In the genomic region with DNA sequence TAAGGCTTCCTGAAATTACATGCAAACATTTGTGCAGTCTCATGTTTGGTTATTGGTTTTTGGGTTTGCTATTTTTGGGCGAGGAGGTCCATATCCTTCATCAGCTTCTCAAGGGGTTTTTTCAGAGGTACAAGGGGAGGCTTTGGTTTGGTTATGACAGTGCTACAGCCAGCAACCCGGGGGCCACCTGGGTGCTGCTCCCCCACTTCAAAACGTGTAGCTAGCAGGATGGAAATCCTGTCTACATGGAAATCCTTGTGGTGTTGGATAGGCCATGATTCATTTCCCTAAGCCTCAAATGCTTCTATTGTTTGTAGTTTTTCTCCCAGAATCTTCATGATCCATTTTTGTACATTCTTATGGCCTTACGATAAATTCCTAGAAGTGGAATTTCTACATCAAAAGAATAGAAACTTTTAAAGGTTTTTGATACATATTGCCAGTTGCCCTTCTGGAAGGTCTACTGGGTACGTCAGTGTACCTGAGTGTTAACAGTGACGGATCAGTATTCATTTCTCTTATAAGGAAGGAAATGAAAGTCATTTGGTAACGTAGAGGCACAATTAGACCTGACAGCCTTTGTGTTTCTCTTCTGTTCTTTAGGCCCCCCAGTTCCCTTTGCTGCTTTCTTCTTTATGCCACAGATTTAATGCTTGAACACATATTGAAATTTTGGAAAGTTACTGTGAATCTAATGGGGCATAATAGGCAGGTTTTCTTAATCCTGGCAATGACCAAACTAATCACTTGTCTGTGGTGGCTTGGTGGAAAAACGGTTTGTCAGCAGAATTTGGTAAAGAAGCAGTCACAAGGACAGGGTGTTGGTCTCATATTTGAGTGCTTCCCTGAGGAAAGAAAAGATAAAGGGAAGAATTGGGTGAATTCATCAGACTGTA, we compare ENCODE assay signal across 10 cellular contexts.
A peak's percentile ranks its signal among the peaks of the same experiment; 100 is the strongest.
DNase-seq lines count a peak whose midpoint lies in the region; ATAC-seq and TF ChIP-seq lines count a peak whose summit lies in the region.
"Had no signal": no experiment of that assay in that cellular context is flagged by ENCODE, and none has a peak within 500 bp of the region (broad histone marks: within the 10 kb centered on the region; RNA-seq: fewer than 3 reads in every experiment).

No MANE protein-coding gene starts in this region.

- H3K9me3 Mint-ChIP-seq in activated CD8-positive, alpha-beta T cell treated with anti-CD3 and anti-CD28 coated beads for 36 hours: no peaks in the 10 kb centered on the region
- H3K9me3 Mint-ChIP-seq in activated CD8-positive, alpha-beta T cell treated with anti-CD3 and anti-CD28 coated beads, Interleukin-2, amount 10 ng/mL, durations not matched to agents 7 days and 5 days (ENCODE audit: insufficient read depth): no peaks in the 10 kb centered on the region

- POLR2A ChIA-PET in activated CD8-positive, alpha-beta T cell treated with anti-CD3 and anti-CD28 coated beads for 36 hours (lab: Charles Lee): interaction anchor here (2.0 kb wide), 1 partner anchor 69 kb away, joined by 4 read pairs; a partner anchor contains a TSS
- POLR2A ChIA-PET in activated CD8-positive, alpha-beta T cell treated with anti-CD3 and anti-CD28 coated beads, Interleukin-2, amount 10 ng/mL, durations not matched to agents 7 days and 5 days (lab: Charles Lee): no interaction called here

- H3K27me3 Mint-ChIP-seq in activated CD8-positive, alpha-beta T cell treated with anti-CD3 and anti-CD28 coated beads for 36 hours: no peaks in the 10 kb centered on the region
- H3K27me3 Mint-ChIP-seq in activated CD8-positive, alpha-beta T cell treated with anti-CD3 and anti-CD28 coated beads, Interleukin-2, amount 10 ng/mL, durations not matched to agents 7 days and 5 days (ENCODE audit: low read depth): no peaks in the 10 kb centered on the region

- H3K4me3 ChIP-seq in coronary artery: no peak overlapping the region

- peak overlapping the region in 1 of 2 donors; percentile 59 for H3K27ac ChIP-seq in coronary artery

- intact Hi-C loops in activated CD8-positive, alpha-beta T cell treated with anti-CD3 and anti-CD28 coated beads for 36 hours (cut with micrococcal nuclease): no loop called here

- no peak for TF ChIP-seq CTCF in activated CD8-positive, alpha-beta T cell treated with anti-CD3 and anti-CD28 coated beads for 36 hours (IDR thresholded peaks at IDR 0.05)
- TF ChIP-seq CTCF in coronary artery (IDR thresholded peaks at IDR 0.05): no peak

- peak; percentile 49 for DNase-seq in activated CD8-positive, alpha-beta T cell treated with anti-CD3 and anti-CD28 coated beads for 36 hours
- DNase-seq in activated CD8-positive, alpha-beta T cell treated with anti-CD3 and anti-CD28 coated beads, Interleukin-2, amount 10 ng/mL, durations not matched to agents 7 days and 5 days: no peak
- DNase-seq in ecto neural progenitor cell (ENCODE audit: low spot score): peak; percentile 21
- DNase-seq in stimulated activated naive CD8-positive, alpha-beta T cell treated with anti-CD3 and anti-CD28 coated beads, Interleukin-15, Interleukin-2, amounts not matched to agents 100 U/mL and 50 U/mL, for 24 hours: peak; percentile 50
- DNase-seq in coronary artery (ENCODE audit: low spot score): no peak
- DNase-seq in SHP77 (lab: John Stamatoyannopoulos, UW): no peak
- DNase-seq in OCI-M1 (lab: John Stamatoyannopoulos, UW): no peak
- DNase-seq: AML-193, NCI-H524 had no signal

- peak overlapping the region; percentile 14 for H3K27ac Mint-ChIP-seq in activated CD8-positive, alpha-beta T cell treated with anti-CD3 and anti-CD28 coated beads for 36 hours
- no peak overlapping the region for H3K27ac Mint-ChIP-seq in activated CD8-positive, alpha-beta T cell treated with anti-CD3 and anti-CD28 coated beads, Interleukin-2, amount 10 ng/mL, durations not matched to agents 7 days and 5 days

- no peaks in the 10 kb centered on the region for H3K36me3 Mint-ChIP-seq in activated CD8-positive, alpha-beta T cell treated with anti-CD3 and anti-CD28 coated beads for 36 hours (ENCODE audit: low read depth)
- peaks cover 2% of the 10 kb centered on the region for H3K36me3 Mint-ChIP-seq in activated CD8-positive, alpha-beta T cell treated with anti-CD3 and anti-CD28 coated beads, Interleukin-2, amount 10 ng/mL, durations not matched to agents 7 days and 5 days (ENCODE audit: low read depth)

- H3K4me3 Mint-ChIP-seq in activated CD8-positive, alpha-beta T cell treated with anti-CD3 and anti-CD28 coated beads for 36 hours: no peak overlapping the region
- no peak overlapping the region for H3K4me3 Mint-ChIP-seq in activated CD8-positive, alpha-beta T cell treated with anti-CD3 and anti-CD28 coated beads, Interleukin-2, amount 10 ng/mL, durations not matched to agents 7 days and 5 days

- CTCF ChIA-PET in activated CD8-positive, alpha-beta T cell treated with anti-CD3 and anti-CD28 coated beads for 36 hours (lab: Charles Lee): no interaction called here
- CTCF ChIA-PET in activated CD8-positive, alpha-beta T cell treated with anti-CD3 and anti-CD28 coated beads, Interleukin-2, amount 10 ng/mL, durations not matched to agents 7 days and 5 days (lab: Charles Lee): interaction anchor here (1.6 kb wide), 1 partner anchor 101 kb away, joined by 5 read pairs; no protein-coding TSS in a partner anchor

- ATAC-seq in activated CD8-positive, alpha-beta T cell treated with anti-CD3 and anti-CD28 coated beads for 36 hours: peak; percentile 77
- ATAC-seq in activated CD8-positive, alpha-beta T cell treated with anti-CD3 and anti-CD28 coated beads, Interleukin-2, amount 10 ng/mL, durations not matched to agents 7 days and 5 days: no peak
- ATAC-seq in HG02885 (IDR thresholded peaks at IDR 0.05; ENCODE audit: poor library complexity, unreplicated experiment): peak; percentile 59
- peak; percentile 79 for ATAC-seq in stimulated activated naive CD8-positive, alpha-beta T cell treated with anti-CD3 and anti-CD28 coated beads, Interleukin-15, Interleukin-2, amounts not matched to agents 100 U/mL and 50 U/mL, for 24 hours

- peaks cover 54% of the 10 kb centered on the region for H3K4me1 Mint-ChIP-seq in activated CD8-positive, alpha-beta T cell treated with anti-CD3 and anti-CD28 coated beads for 36 hours (ENCODE audit: low read depth)
- peaks cover 46% of the 10 kb centered on the region for H3K4me1 Mint-ChIP-seq in activated CD8-positive, alpha-beta T cell treated with anti-CD3 and anti-CD28 coated beads, Interleukin-2, amount 10 ng/mL, durations not matched to agents 7 days and 5 days (ENCODE audit: low read depth)

Comparison
In these comparisons a context has a peak if more than half of its experiments do, and no peak if none do; other contexts are left out.
1. DNase-seq: peak in activated CD8-positive, alpha-beta T cell treated with anti-CD3 and anti-CD28 coated beads for 36 hours (single experiment), ecto neural progenitor cell (single experiment) and stimulated activated naive CD8-positive, alpha-beta T cell treated with anti-CD3 and anti-CD28 coated beads, Interleukin-15, Interleukin-2, amounts not matched to agents 100 U/mL and 50 U/mL, for 24 hours (single experiment); none in activated CD8-positive, alpha-beta T cell treated with anti-CD3 and anti-CD28 coated beads, Interleukin-2, amount 10 ng/mL, durations not matched to agents 7 days and 5 days (single experiment), coronary artery (single experiment), SHP77 (0 of 2) and OCI-M1 (single experiment).